In genomic region chr1:145656224-145656943, GRCh38 we compare ENCODE assay signal across 9 cellular contexts. TPM values are rescaled to one million over a fixed set of nuclear protein-coding genes. Genes with fewer than 3 reads are reported as not detected.
DNase-seq lines count a peak whose midpoint lies in the region; ATAC-seq, FAIRE-seq and TF ChIP-seq lines count a peak whose summit lies in the region.
"Not testable (repeated sequence)": the region's sequence is repeated elsewhere in the genome, so short reads cannot be mapped to it uniquely, and the experiment has no call there.
"Had no signal": no experiment of that assay in that cellular context is flagged by ENCODE, and none has a peak within 500 bp of the region (broad histone marks: within the 10 kb centered on the region; RNA-seq: fewer than 3 reads in every experiment).

No MANE protein-coding gene starts in this region.

- not testable (repeated sequence) for H3K9me3 ChIP-seq in heart right ventricle; kidney (ENCODE audit: control insufficient read depth in 1 of 2, low read length in 2 of 2); small intestine (ENCODE audit: control insufficient read depth, low read depth); upper lobe of right lung

- intact Hi-C loops in activated CD8-positive, alpha-beta T cell treated with anti-CD3 and anti-CD28 coated beads for 36 hours (cut with micrococcal nuclease); heart right ventricle (cut with DNase I); kidney (cut with DNase I); upper lobe of right lung (cut with DNase I): not testable (repeated sequence)

- not testable (repeated sequence) for ATAC-seq in activated CD8-positive, alpha-beta T cell treated with anti-CD3 and anti-CD28 coated beads for 36 hours
- ATAC-seq in activated naive CD4-positive, alpha-beta T cell treated with anti-CD3 and anti-CD28 coated beads, Interleukin-2, amount 50 U/mL, for 72 hours: peak; percentile 24 to 41
- ATAC-seq in heart right ventricle (peak; percentile 25 to 96 (median 91)), upper lobe of right lung (peak; percentile 31)

- H3K4me1 Mint-ChIP-seq in activated CD8-positive, alpha-beta T cell treated with anti-CD3 and anti-CD28 coated beads for 36 hours (ENCODE audit: low read depth); endothelial cell (ENCODE audit: unreplicated experiment): not testable (repeated sequence)

- H3K9me3 Mint-ChIP-seq in activated CD8-positive, alpha-beta T cell treated with anti-CD3 and anti-CD28 coated beads for 36 hours; activated naive CD4-positive, alpha-beta T cell treated with anti-CD3 and anti-CD28 coated beads, Interleukin-2, amount 50 U/mL, for 72 hours; endothelial cell (ENCODE audit: unreplicated experiment): not testable (repeated sequence)

- not testable (repeated sequence) for FAIRE-seq in kidney (lab: Jason Lieb, UNC); small intestine (lab: Jason Lieb, UNC)

- POLR2A ChIA-PET in activated CD8-positive, alpha-beta T cell treated with anti-CD3 and anti-CD28 coated beads for 36 hours (lab: Charles Lee): not testable (repeated sequence)

- H3K36me3 ChIP-seq in heart right ventricle; kidney (ENCODE audit: control insufficient read depth in 1 of 2, insufficient read depth in 2 of 2, low read length in 2 of 2); small intestine (ENCODE audit: control insufficient read depth in 2 of 2, insufficient read depth in 2 of 2, low read length in 2 of 2); upper lobe of right lung: not testable (repeated sequence)

- 59 to 77% methylated on average over 4 to 5 of the region's 7 CpGs for WGBS in heart right ventricle, 2 donors
- WGBS in small intestine, 3 donors: 58 to 90% (median 69%) methylated on average over 4 to 5 of the region's 7 CpGs

- H3K9ac ChIP-seq in kidney (ENCODE audit: low read length in 2 of 2): not testable (repeated sequence)

- not testable (repeated sequence) for H3K4me3 Mint-ChIP-seq in activated CD8-positive, alpha-beta T cell treated with anti-CD3 and anti-CD28 coated beads for 36 hours
- peak overlapping the region; percentile 17 for H3K4me3 Mint-ChIP-seq in endothelial cell (ENCODE audit: unreplicated experiment)

- not testable (repeated sequence) for H3K4me3 ChIP-seq in heart right ventricle; kidney (ENCODE audit: low read length in 2 of 2); small intestine (ENCODE audit: low read depth in 1 of 2, low read length in 2 of 2); upper lobe of right lung

- peaks cover 15% of the 10 kb centered on the region for H3K36me3 Mint-ChIP-seq in activated CD8-positive, alpha-beta T cell treated with anti-CD3 and anti-CD28 coated beads for 36 hours (ENCODE audit: low read depth)
- not testable (repeated sequence) for H3K36me3 Mint-ChIP-seq in activated naive CD4-positive, alpha-beta T cell treated with anti-CD3 and anti-CD28 coated beads, Interleukin-2, amount 50 U/mL, for 72 hours; endothelial cell (ENCODE audit: low read depth, unreplicated experiment)

- DNase-seq in NCI-H226 (peak; percentile 2), heart right ventricle (peak; percentile 7 to 15), kidney (peak; percentile 15), small intestine (peak; percentile 45)
- DNase-seq in activated CD8-positive, alpha-beta T cell treated with anti-CD3 and anti-CD28 coated beads for 36 hours: peak; percentile 17
- not testable (repeated sequence) for DNase-seq in activated naive CD4-positive, alpha-beta T cell treated with anti-CD3 and anti-CD28 coated beads, Interleukin-2, amount 50 U/mL, for 72 hours (ENCODE audit: low spot score in 2 of 2); endothelial cell (ENCODE audit: low spot score); upper lobe of right lung

- not testable (repeated sequence) for H3K27me3 ChIP-seq in heart right ventricle; small intestine (ENCODE audit: control insufficient read depth in 2 of 2, insufficient read depth in 2 of 2, low read length in 2 of 2); upper lobe of right lung

- not testable (repeated sequence) for H3K27ac ChIP-seq in heart right ventricle; kidney (ENCODE audit: low read depth in 2 of 2, low read length in 2 of 2); small intestine (ENCODE audit: low read depth in 1 of 2, low read length in 1 of 2); upper lobe of right lung

- H3K27ac Mint-ChIP-seq in activated CD8-positive, alpha-beta T cell treated with anti-CD3 and anti-CD28 coated beads for 36 hours: peak overlapping the region; percentile 19
- H3K27ac Mint-ChIP-seq in activated naive CD4-positive, alpha-beta T cell treated with anti-CD3 and anti-CD28 coated beads, Interleukin-2, amount 50 U/mL, for 72 hours; endothelial cell (ENCODE audit: unreplicated experiment): not testable (repeated sequence)

- not testable (repeated sequence) for TF ChIP-seq CTCF in activated CD8-positive, alpha-beta T cell treated with anti-CD3 and anti-CD28 coated beads for 36 hours (IDR thresholded peaks at IDR 0.05); endothelial cell (IDR thresholded peaks at IDR 0.05; ENCODE audit: unreplicated experiment); heart right ventricle (IDR thresholded peaks at IDR 0.05); kidney (IDR thresholded peaks at IDR 0.05; ENCODE audit: borderline replicate concordance, extremely low read depth, insufficient read depth); upper lobe of right lung (IDR thresholded peaks at IDR 0.05)

- not testable (repeated sequence) for H3K27me3 Mint-ChIP-seq in activated CD8-positive, alpha-beta T cell treated with anti-CD3 and anti-CD28 coated beads for 36 hours; endothelial cell (ENCODE audit: unreplicated experiment)

- CTCF ChIA-PET in activated CD8-positive, alpha-beta T cell treated with anti-CD3 and anti-CD28 coated beads for 36 hours (lab: Charles Lee): not testable (repeated sequence)

- not testable (repeated sequence) for H3K4me1 ChIP-seq in heart right ventricle; kidney (ENCODE audit: control insufficient read depth in 1 of 2, insufficient read depth in 1 of 2, low read depth in 1 of 2, low read length in 2 of 2); small intestine (ENCODE audit: control insufficient read depth in 2 of 2, insufficient read depth in 1 of 2, low read depth in 1 of 2, low read length in 1 of 2); upper lobe of right lung

RNA-seq across cellular contexts. Expression of gene GPR89A, which starts 48.6 kb away (rescaled TPM):
- total RNA-seq in activated CD8-positive, alpha-beta T cell treated with anti-CD3 and anti-CD28 coated beads for 36 hours: 10 to 100 TPM; 23.1 to 26.4 TPM
- total RNA-seq in activated naive CD4-positive, alpha-beta T cell treated with anti-CD3 and anti-CD28 coated beads, Interleukin-2, amount 50 U/mL, for 72 hours: 10 to 100 TPM; 21.4 to 31.3 TPM
- 24.6 TPM for total RNA-seq in endothelial cell (ENCODE audit: unreplicated experiment)
- 10 to 100 TPM in 4 of 10 donors, 1 to 10 TPM in 6; 6.9 to 13.5 (median 9.3) TPM for total RNA-seq in heart right ventricle
- 10 to 100 TPM in 1 of 2 donors, 1 to 10 TPM in 1; 7.3 to 14.5 TPM for polyA plus RNA-seq in heart right ventricle
- total RNA-seq in kidney: 18.2 TPM
- polyA plus RNA-seq in kidney (ENCODE audit: insufficient read depth, low read depth, low replicate concordance): 21.0 TPM
- 10 to 100 TPM; 16.5 to 26.2 (median 19.2) TPM for polyA plus RNA-seq in small intestine
- total RNA-seq in upper lobe of right lung: 17.7 TPM

RNA-seq across cellular contexts. Expression of gene PDZK1, which starts 50.8 kb away (rescaled TPM):
- total RNA-seq in activated CD8-positive, alpha-beta T cell treated with anti-CD3 and anti-CD28 coated beads for 36 hours: not detected
- total RNA-seq in activated naive CD4-positive, alpha-beta T cell treated with anti-CD3 and anti-CD28 coated beads, Interleukin-2, amount 50 U/mL, for 72 hours: not detected
- total RNA-seq in endothelial cell (ENCODE audit: unreplicated experiment) (0.41 TPM), heart right ventricle (1 to 10 TPM in 1 of 10 donors, under 1 TPM in 2, not detected in 7; 0.44 to 2.0 (median 0.47) TPM), kidney (152 TPM), upper lobe of right lung (0.67 TPM)
- polyA plus RNA-seq in heart right ventricle (under 1 TPM; 0.17 to 0.44 TPM), kidney (ENCODE audit: insufficient read depth, low read depth, low replicate concordance) (659 TPM), small intestine (100 to 1,000 TPM in 2 of 3 donors, 10 to 100 TPM in 1; 15.1 to 268 (median 141) TPM)
- total RNA-seq: HT1080 had no signal

Comparison
In these comparisons a context has a peak if more than half of its experiments do, and no peak if none do; other contexts are left out.
1. RNA of gene PDZK1, which starts 50.8 kb away (total RNA-seq): 152 TPM in kidney (single experiment); 0.67 TPM in upper lobe of right lung (single experiment), 0.41 TPM in endothelial cell (single experiment), not detected in activated CD8-positive, alpha-beta T cell treated with anti-CD3 and anti-CD28 coated beads for 36 hours, 0.44 to 2.0 TPM in heart right ventricle and not detected in activated naive CD4-positive, alpha-beta T cell treated with anti-CD3 and anti-CD28 coated beads, Interleukin-2, amount 50 U/mL, for 72 hours; every median in the first group is over 10 times any median in the second.